Comparison of ENCODE assay signal across 8 cellular contexts in genomic region chr15:65286704-65287514, GRCh38. TPM values are rescaled to one million over a fixed set of nuclear protein-coding genes. Genes with fewer than 3 reads are reported as not detected.
DNase-seq lines count a peak whose midpoint lies in the region; ATAC-seq and TF ChIP-seq lines count a peak whose summit lies in the region.

A gene with protein sequence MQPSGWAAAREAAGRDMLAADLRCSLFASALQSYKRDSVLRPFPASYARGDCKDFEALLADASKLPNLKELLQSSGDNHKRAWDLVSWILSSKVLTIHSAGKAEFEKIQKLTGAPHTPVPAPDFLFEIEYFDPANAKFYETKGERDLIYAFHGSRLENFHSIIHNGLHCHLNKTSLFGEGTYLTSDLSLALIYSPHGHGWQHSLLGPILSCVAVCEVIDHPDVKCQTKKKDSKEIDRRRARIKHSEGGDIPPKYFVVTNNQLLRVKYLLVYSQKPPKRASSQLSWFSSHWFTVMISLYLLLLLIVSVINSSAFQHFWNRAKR (minus strand): TSS chr15:65286883. CDS start chr15:65286426, 457 bp downstream.

- peak; percentile 69 for ATAC-seq in GM18499 (IDR thresholded peaks at IDR 0.05; ENCODE audit: insufficient read depth, unreplicated experiment)
- ATAC-seq in HG02884 (IDR thresholded peaks at IDR 0.05; ENCODE audit: unreplicated experiment): peak; percentile 81
- ATAC-seq in left ventricle myocardium superior: peak; percentile 97

- H3K4me1 ChIP-seq in uterus: peaks cover 0 to 7% of the 10 kb centered on the region in 2 donors

- H3K9me3 ChIP-seq in uterus: no peaks in the 10 kb centered on the region

- DNase-seq in NCI-H146 (lab: John Stamatoyannopoulos, UW) (peak; percentile 91), amniotic epithelial cell (ENCODE audit: low read depth) (peak; percentile 78), left ventricle myocardium superior (peak; percentile 95), putamen (ENCODE audit: low spot score) (peak; percentile 90), uterus (peak; percentile 91 to 92)

- H3K36me3 ChIP-seq in uterus: no peaks in the 10 kb centered on the region

- H3K4me3 ChIP-seq in uterus: peak within 1 kb of the TSS; percentile 74 to 85

- peak within 1 kb of the TSS; percentile 91 to 93 for H3K27ac ChIP-seq in uterus

- intact Hi-C loops in T-helper 1 cell treated with Interleukin-12 subunit alpha and Interleukin-12 subunit beta and Interleukin-4 antibody, amounts not matched to agents 30 ng/mL and 1 ng/mL, for 36 hours (cut with micrococcal nuclease): loop anchor here (1.0 to 2.0 kb wide), 9 partner anchors 9 to 462 kb away; partner anchors contain the start of genes CLPX, DPP8, PDCD7 and PIF1
- intact Hi-C loops in left ventricle myocardium superior (cut with micrococcal nuclease): no loop called here
- intact Hi-C loops in uterus (cut with DNase I; ENCODE audit: low total_unique reads): no loop called here

- H3K27me3 ChIP-seq in uterus: no peaks in the 10 kb centered on the region

- TF ChIP-seq POLR2A in uterus (IDR thresholded peaks at IDR 0.05): peak; percentile 78 to 93

- TF ChIP-seq CTCF in uterus (IDR thresholded peaks at IDR 0.05): peak; percentile 50 to 88 (median 82)

RNA-seq across cellular contexts. Expression of the gene that starts here (rescaled TPM):
- 10.2 and 11.3 TPM in 2 replicates for total RNA-seq in T-helper 1 cell treated with Interleukin-12 subunit alpha and Interleukin-12 subunit beta and Interleukin-4 antibody, amounts not matched to agents 30 ng/mL and 1 ng/mL, for 36 hours
- total RNA-seq in left ventricle myocardium superior (4.1 TPM), uterus (10 to 100 TPM in 1 of 4 donors, 1 to 10 TPM in 3; 2.3 to 14.7 (median 6.5) TPM)

Comparison
In these comparisons a context has a peak if more than half of its experiments do, and no peak if none do; other contexts are left out.
1. Peak in every context shown above with its lines: DNase-seq, ATAC-seq, H3K4me3 ChIP-seq and H3K27ac ChIP-seq.